Comparison of ENCODE assay signal across 1 cellular context in genomic region chr4:181860157-181860556, GRCh38.
TF ChIP-seq lines count a peak whose summit lies in the region.

No MANE protein-coding gene starts in this region.

TF ChIP-seq in SK-N-SH, 30 proteins besides CTCF, POLR2A, EP300 and RAD21:
- TF ChIP-seq RCOR1 (IDR thresholded peaks at IDR 0.05; ENCODE audit: low read length) (peak; percentile 58; the same call in 1 of the 2 replicates), GATA2 (CRISPR knock-in tag; IDR thresholded peaks at IDR 0.05) (peak; percentile 33), REST (IDR thresholded peaks at IDR 0.05; ENCODE audit: low read depth, low read length) (no peak), GABPA (IDR thresholded peaks at IDR 0.05; ENCODE audit: low read depth) (no peak), FOSL2 (IDR thresholded peaks at IDR 0.05; ENCODE audit: borderline replicate concordance, low read depth) (no peak), TEAD4 (IDR thresholded peaks at IDR 0.05; ENCODE audit: borderline replicate concordance, insufficient read depth) (no peak), TCF12 (IDR thresholded peaks at IDR 0.05) (peak; percentile 78), NFIC (IDR thresholded peaks at IDR 0.05; ENCODE audit: borderline replicate concordance) (0 out of 2 replicates have a peak, but pooled peaks have one; percentile 18)
